Comparison of ENCODE assay signal across 11 cellular contexts in the genomic region with DNA sequence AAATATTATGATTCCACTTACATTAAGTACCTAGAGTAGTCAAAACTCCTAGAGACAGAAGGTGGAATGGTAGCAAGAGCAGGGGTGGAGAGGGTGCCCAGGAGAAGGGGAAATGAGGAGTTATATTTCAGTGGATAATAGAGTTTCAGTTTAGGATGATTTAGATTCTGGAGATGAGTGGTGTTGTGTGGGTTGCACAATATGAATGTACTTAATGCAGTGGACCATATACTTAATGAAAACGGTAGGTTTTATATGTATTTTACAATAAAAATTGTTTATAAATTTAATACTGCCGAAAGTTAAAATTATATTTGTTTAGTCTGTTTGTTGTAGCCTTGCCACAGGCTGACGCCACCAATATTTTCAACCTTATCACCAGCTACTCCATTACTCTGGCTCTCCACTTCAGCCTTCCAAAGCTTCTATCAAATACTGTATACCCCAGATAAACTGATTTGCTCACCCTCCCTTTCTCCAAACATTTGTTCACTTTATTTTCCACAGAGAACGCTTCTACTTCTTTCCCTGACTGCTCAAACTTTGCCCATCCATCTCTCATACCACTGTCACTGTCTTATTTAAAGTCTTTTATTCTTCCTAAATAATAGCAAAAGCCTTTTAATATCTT. TPM values are rescaled to one million over a fixed set of nuclear protein-coding genes. Genes with fewer than 3 reads are reported as not detected.
A peak's percentile ranks its signal among the peaks of the same experiment; 100 is the strongest.
DNase-seq lines count a peak whose midpoint lies in the region; ATAC-seq and TF ChIP-seq lines count a peak whose summit lies in the region.
"Had no signal": no experiment of that assay in that cellular context is flagged by ENCODE, and none has a peak within 500 bp of the region (broad histone marks: within the 10 kb centered on the region; RNA-seq: fewer than 3 reads in every experiment).

No MANE protein-coding gene starts in this region.

- no peak overlapping the region for H3K27ac ChIP-seq in duodenal mucosa (ENCODE audit: low read depth, low read length)

- H3K4me1 Mint-ChIP-seq in activated CD4-positive, alpha-beta T cell treated with anti-CD3 and anti-CD28 coated beads, Interleukin-2, amount 10 ng/mL, durations not matched to agents 24 days and 14 days, result peaks cover 27% of the 10 kb centered on the region
- H3K4me1 Mint-ChIP-seq in progenitor cell of endocrine pancreas (ENCODE audit: low read depth), result peaks cover 27% of the 10 kb centered on the region

- intact Hi-C loops in activated CD4-positive, alpha-beta T cell treated with anti-CD3 and anti-CD28 coated beads, Interleukin-2, amount 10 ng/mL, durations not matched to agents 24 days and 14 days (cut with micrococcal nuclease), result loop anchor here (2.0 to 5.0 kb wide), 2 partner anchors 17 to 135 kb away; no protein-coding TSS in a partner anchor

- ATAC-seq in HG03571 (IDR thresholded peaks at IDR 0.05; ENCODE audit: unreplicated experiment), result no peak
- no peak for ATAC-seq in GM19455 (IDR thresholded peaks at IDR 0.05; ENCODE audit: unreplicated experiment)
- ATAC-seq: body of pancreas had no signal

- H3K27ac Mint-ChIP-seq in activated CD4-positive, alpha-beta T cell treated with anti-CD3 and anti-CD28 coated beads, Interleukin-2, amount 10 ng/mL, durations not matched to agents 24 days and 14 days, result peak overlapping the region; percentile 98
- H3K27ac Mint-ChIP-seq in progenitor cell of endocrine pancreas, result peak overlapping the region; percentile 99

- no peaks in the 10 kb centered on the region for H3K27me3 ChIP-seq in duodenal mucosa (ENCODE audit: control insufficient read depth in 1 of 2, insufficient read depth in 2 of 2, low read length in 2 of 2)
- H3K27me3 ChIP-seq: body of pancreas, vagina had no signal

- H3K4me3 ChIP-seq in duodenal mucosa (ENCODE audit: low read depth in 1 of 2, low read length in 2 of 2), result peak overlapping the region; percentile 79 to 88

- no peak for TF ChIP-seq CTCF in progenitor cell of endocrine pancreas (IDR thresholded peaks at IDR 0.05; ENCODE audit: unreplicated experiment)

- no peaks in the 10 kb centered on the region for H3K9me3 Mint-ChIP-seq in activated CD4-positive, alpha-beta T cell treated with anti-CD3 and anti-CD28 coated beads, Interleukin-2, amount 10 ng/mL, durations not matched to agents 24 days and 14 days
- no peaks in the 10 kb centered on the region for H3K9me3 Mint-ChIP-seq in progenitor cell of endocrine pancreas (ENCODE audit: low read depth)

- H3K4me1 ChIP-seq in duodenal mucosa (ENCODE audit: control insufficient read depth in 1 of 2, insufficient read depth in 2 of 2, low read length in 2 of 2), result peaks cover 34 to 36% of the 10 kb centered on the region in 2 donors

- H3K36me3 Mint-ChIP-seq in activated CD4-positive, alpha-beta T cell treated with anti-CD3 and anti-CD28 coated beads, Interleukin-2, amount 10 ng/mL, durations not matched to agents 24 days and 14 days (ENCODE audit: low read depth), result peaks cover 7% of the 10 kb centered on the region
- H3K36me3 Mint-ChIP-seq in progenitor cell of endocrine pancreas (ENCODE audit: insufficient read depth), result no peaks in the 10 kb centered on the region

- H3K27me3 Mint-ChIP-seq in activated CD4-positive, alpha-beta T cell treated with anti-CD3 and anti-CD28 coated beads, Interleukin-2, amount 10 ng/mL, durations not matched to agents 24 days and 14 days, result no peaks in the 10 kb centered on the region
- H3K27me3 Mint-ChIP-seq in progenitor cell of endocrine pancreas, result no peaks in the 10 kb centered on the region

- H3K36me3 ChIP-seq in duodenal mucosa (ENCODE audit: control insufficient read depth in 1 of 2, insufficient read depth in 2 of 2, low read length in 2 of 2), result no peaks in the 10 kb centered on the region
- H3K36me3 ChIP-seq: vagina had no signal

- no peaks in the 10 kb centered on the region for H3K9me3 ChIP-seq in duodenal mucosa (ENCODE audit: control insufficient read depth in 1 of 2, low read length in 2 of 2)
- H3K9me3 ChIP-seq: body of pancreas, vagina had no signal

- peak overlapping the region in 1 of 2 donors; percentile 91 for H3K9ac ChIP-seq in duodenal mucosa (ENCODE audit: low read depth in 1 of 2, low read length in 2 of 2)

- H3K4me3 Mint-ChIP-seq in activated CD4-positive, alpha-beta T cell treated with anti-CD3 and anti-CD28 coated beads, Interleukin-2, amount 10 ng/mL, durations not matched to agents 24 days and 14 days, result peak overlapping the region; percentile 53
- H3K4me3 Mint-ChIP-seq in progenitor cell of endocrine pancreas (ENCODE audit: low read depth), result peak overlapping the region; percentile 92

- DNase-seq in activated CD4-positive, alpha-beta T cell treated with anti-CD3 and anti-CD28 coated beads, Interleukin-2, amount 10 ng/mL, durations not matched to agents 24 days and 14 days, result no peak
- DNase-seq in activated CD4-positive, alpha-beta T cell treated with anti-CD3 and anti-CD28 coated beads, Interleukin-2, amount 50 U/mL, for 48 hours, result no peak
- DNase-seq in NCI-H2029 treated with DMSO at 0.1 percent for 48 hours (lab: John Stamatoyannopoulos, UW) (peak; percentile 57), progenitor cell of endocrine pancreas (ENCODE audit: low spot score, unreplicated experiment) (no peak), GOT3 (lab: John Stamatoyannopoulos, UW) (no peak)
- DNase-seq: body of pancreas; stimulated activated CD4-positive, alpha-beta T cell treated with anti-CD3 and anti-CD28 coated beads, Interleukin-12 subunit alpha, Interleukin-12 subunit beta, amount 100 ng/mL, for 4 hours had no signal

RNA-seq across cellular contexts. Expression of a gene that starts 1.4 kb away (rescaled TPM):
- total RNA-seq in activated CD4-positive, alpha-beta T cell treated with anti-CD3 and anti-CD28 coated beads, Interleukin-2, amount 10 ng/mL, durations not matched to agents 24 days and 14 days, result 96.6 and 100 TPM in 2 replicates
- 78.6 and 81.2 TPM in 2 replicates for total RNA-seq in progenitor cell of endocrine pancreas
